19 cellular contexts compared by ENCODE assay signal in genomic region chr2:226376516-226377180, GRCh38.
DNase-seq lines count a peak whose midpoint lies in the region; ATAC-seq and TF ChIP-seq lines count a peak whose summit lies in the region.
"Had no signal": no experiment of that assay in that cellular context is flagged by ENCODE, and none has a peak within 500 bp of the region (broad histone marks: within the 10 kb centered on the region; RNA-seq: fewer than 3 reads in every experiment).

No MANE protein-coding gene starts in this region.

- H3K4me3 ChIP-seq in SK-N-SH (ENCODE audit: low read depth in 2 of 2, low read length in 1 of 2) (no peak overlapping the region), astrocyte of the spinal cord (ENCODE audit: low read depth, low read length) (no peak overlapping the region), fibroblast of pulmonary artery (replicated peaks; ENCODE audit: low read depth, low read length) (no peak overlapping the region), esophagus squamous epithelium (no peak overlapping the region)
- H3K4me3 ChIP-seq: BLaER1, GM12878, K562 had no signal

- intact Hi-C loops in esophagus squamous epithelium (cut with DNase I): no loop called here

- no peaks in the 10 kb centered on the region for H3K36me3 Mint-ChIP-seq in osteocyte (ENCODE audit: unreplicated experiment)
- H3K36me3 Mint-ChIP-seq: CD8-positive, alpha-beta memory T cell had no signal

- H3K27me3 ChIP-seq in SK-N-SH (ENCODE audit: insufficient read depth) (no peaks in the 10 kb centered on the region), esophagus squamous epithelium (no peaks in the 10 kb centered on the region)
- H3K27me3 ChIP-seq: BLaER1 had no signal

- H3F3A ChIP-seq in SK-N-SH (replicated peaks; ENCODE audit: insufficient read depth): no peaks in the 10 kb centered on the region

- no peak; the same call in 2 of the 3 replicates for ATAC-seq in SK-N-SH treated with all-trans-retinoic acid at 6 μM for 48 hours
- no peak for ATAC-seq in GM18505 (IDR thresholded peaks at IDR 0.05; ENCODE audit: unreplicated experiment)
- ATAC-seq: GM12878, K562 had no signal

- no peak for DNase-seq in SK-N-SH
- DNase-seq in astrocyte of the spinal cord (ENCODE audit: low read depth, low spot score): peak; percentile 34
- peak; percentile 57 for DNase-seq in fibroblast of pulmonary artery (ENCODE audit: low read depth)
- no peak for DNase-seq in osteocyte (ENCODE audit: extremely low spot score, unreplicated experiment)
- DNase-seq in esophagus squamous epithelium (lab: John Stamatoyannopoulos, UW): no peak
- DNase-seq in NOMO-1 treated with DMSO at 0.1 percent for 48 hours (lab: John Stamatoyannopoulos, UW; ENCODE audit: unreplicated experiment): no peak
- DNase-seq: CD8-positive, alpha-beta memory T cell; DMS79; MV-4-11; NCI-H1436 treated with DMSO at 0.1 percent for 48 hours; NCI-H2081; NCI-H510A treated with DMSO at 0.1 percent for 48 hours; NCI-H82 had no signal

- WGBS in SK-N-SH (ENCODE audit: low lambda C conversion rate): 41% methylated on average over 4 of the region's 4 CpGs
- WGBS in esophagus squamous epithelium, 2 donors: 61 to 71% methylated on average over 4 of the region's 4 CpGs

- TF ChIP-seq EP300 in SK-N-SH (IDR thresholded peaks at IDR 0.05; ENCODE audit: borderline replicate concordance in 1 of 2, low read depth in 1 of 2, low read length in 1 of 2): no peak

- in situ Hi-C loops in astrocyte of the spinal cord (cut with HindIII; ENCODE audit: low sequenced_read_pairs): no loop called here

- POLR2A ChIA-PET in SK-N-SH (lab: Yijun Ruan, JAX): no interaction called here

- H3K4me1 Mint-ChIP-seq in osteocyte (ENCODE audit: unreplicated experiment): peaks cover 41% of the 10 kb centered on the region
- H3K4me1 Mint-ChIP-seq: CD8-positive, alpha-beta memory T cell had no signal

- H3K9me3 Mint-ChIP-seq in osteocyte (ENCODE audit: unreplicated experiment): peaks cover 4% of the 10 kb centered on the region
- H3K9me3 Mint-ChIP-seq: CD8-positive, alpha-beta memory T cell had no signal

- H3K36me3 ChIP-seq in SK-N-SH (replicated peaks in 1 of 2; ENCODE audit: control insufficient read depth in 1 of 2, insufficient read depth in 2 of 2, low read length in 1 of 2) (no peaks in the 10 kb centered on the region), esophagus squamous epithelium (no peaks in the 10 kb centered on the region)
- H3K36me3 ChIP-seq: BLaER1 had no signal

- H3K4me2 ChIP-seq in SK-N-SH: no peak overlapping the region
- H3K4me2 ChIP-seq: BLaER1 had no signal

- TF ChIP-seq CTCF in SK-N-SH (IDR thresholded peaks at IDR 0.05): no peak
- no peak for TF ChIP-seq CTCF in astrocyte of the spinal cord (IDR thresholded peaks at IDR 0.05; ENCODE audit: low read depth, low read length)
- TF ChIP-seq CTCF in fibroblast of pulmonary artery (IDR thresholded peaks at IDR 0.05; ENCODE audit: low read length, missing control alignments): no peak
- no peak for TF ChIP-seq CTCF in osteocyte (IDR thresholded peaks at IDR 0.05)
- TF ChIP-seq CTCF in esophagus squamous epithelium (IDR thresholded peaks at IDR 0.05): no peak

- TF ChIP-seq POLR2A in esophagus squamous epithelium (IDR thresholded peaks at IDR 0.05) (no peak), GM18505 (IDR thresholded peaks at IDR 0.05; ENCODE audit: borderline replicate concordance, extremely low read depth, insufficient read depth, insufficient read length) (no peak)

- CTCF ChIA-PET in SK-N-SH (lab: Yijun Ruan, JAX): no interaction called here

- H3K9me3 ChIP-seq in SK-N-SH (no peaks in the 10 kb centered on the region), esophagus squamous epithelium (no peaks in the 10 kb centered on the region)
- H3K9me3 ChIP-seq: BLaER1 had no signal

- H3K9ac ChIP-seq in SK-N-SH: no peak overlapping the region
- H3K9ac ChIP-seq: BLaER1 had no signal

- no peaks in the 10 kb centered on the region for H3K9me2 ChIP-seq in SK-N-SH

- no peaks in the 10 kb centered on the region for H4K20me1 ChIP-seq in SK-N-SH (ENCODE audit: insufficient read depth)
- H4K20me1 ChIP-seq: BLaER1 had no signal

- H3K4me3 Mint-ChIP-seq in osteocyte (ENCODE audit: unreplicated experiment): no peak overlapping the region
- H3K4me3 Mint-ChIP-seq: CD8-positive, alpha-beta memory T cell had no signal

- H3K27ac ChIP-seq in SK-N-SH (ENCODE audit: low read depth in 2 of 2, low read length in 1 of 2): no peak overlapping the region; a peak in 1 of 4 replicates
- H3K27ac ChIP-seq in esophagus squamous epithelium: no peak overlapping the region
- H3K27ac ChIP-seq: 22Rv1, BLaER1 had no signal

- no peaks in the 10 kb centered on the region for H3K27me3 Mint-ChIP-seq in osteocyte (ENCODE audit: unreplicated experiment)

- H2AFZ ChIP-seq in SK-N-SH (ENCODE audit: low read depth): peak overlapping the region; percentile 35; the same call in 1 of the 2 replicates

- H3K79me2 ChIP-seq in SK-N-SH (ENCODE audit: insufficient read depth): no peaks in the 10 kb centered on the region

- no peak for TF ChIP-seq RAD21 in SK-N-SH (IDR thresholded peaks at IDR 0.05; ENCODE audit: low read length)

- H3K27ac Mint-ChIP-seq in osteocyte (ENCODE audit: unreplicated experiment): peak overlapping the region; percentile 72
- H3K27ac Mint-ChIP-seq: CD8-positive, alpha-beta memory T cell had no signal

- H3K4me1 ChIP-seq in SK-N-SH (ENCODE audit: control insufficient read depth in 1 of 2, insufficient read depth in 2 of 2, low read depth in 1 of 2, low read length in 1 of 2): no peaks in the 10 kb centered on the region
- H3K4me1 ChIP-seq in esophagus squamous epithelium: peaks cover 0 to 3% (median 0%) of the 10 kb centered on the region in 3 donors
- H3K4me1 ChIP-seq: BLaER1 had no signal

TF ChIP-seq in SK-N-SH, 30 proteins besides CTCF, POLR2A, EP300 and RAD21 (continues in another document):
- TF ChIP-seq USF2 (IDR thresholded peaks at IDR 0.05; ENCODE audit: borderline replicate concordance, low read depth, low read length) (no peak), RXRA (IDR thresholded peaks at IDR 0.05; ENCODE audit: borderline replicate concordance, low read depth) (no peak), SMC3 (IDR thresholded peaks at IDR 0.05; ENCODE audit: low read depth, low read length) (no peak), EZH2phosphoT487 (IDR thresholded peaks at IDR 0.05; ENCODE audit: borderline replicate concordance, low read depth) (no peak), IRF3 (IDR thresholded peaks at IDR 0.05; ENCODE audit: low read depth, low read length) (no peak)

TF ChIP-seq in SK-N-SH treated with all-trans-retinoic acid at 6 μM for 48 hours, 23 proteins besides CTCF, POLR2A, EP300 and RAD21 (continues in another document):
- TF ChIP-seq CSDC2 (CRISPR knock-in tag; IDR thresholded peaks at IDR 0.05) (no peak), TOX (CRISPR knock-in tag; IDR thresholded peaks at IDR 0.05; ENCODE audit: borderline replicate concordance) (no peak), ZNF70 (CRISPR knock-in tag; IDR thresholded peaks at IDR 0.05) (no peak), PATZ1 (CRISPR knock-in tag; IDR thresholded peaks at IDR 0.05; ENCODE audit: borderline replicate concordance) (no peak), GLIS3 (CRISPR knock-in tag; IDR thresholded peaks at IDR 0.05) (no peak), BACH2 (CRISPR knock-in tag; IDR thresholded peaks at IDR 0.05; ENCODE audit: borderline replicate concordance) (no peak), ZFP3 (CRISPR knock-in tag; IDR thresholded peaks at IDR 0.05) (no peak), ISL1 (CRISPR knock-in tag; IDR thresholded peaks at IDR 0.05) (no peak), PPARA (CRISPR knock-in tag; IDR thresholded peaks at IDR 0.05; ENCODE audit: borderline replicate concordance) (no peak), ARNTL (CRISPR knock-in tag; IDR thresholded peaks at IDR 0.05; ENCODE audit: borderline replicate concordance, low read depth) (no peak), RARB (CRISPR knock-in tag; IDR thresholded peaks at IDR 0.05) (no peak), ESRRG (CRISPR knock-in tag; IDR thresholded peaks at IDR 0.05) (no peak), ZC3H10 (CRISPR knock-in tag; IDR thresholded peaks at IDR 0.05) (no peak), ZNF565 (CRISPR knock-in tag; conservative IDR thresholded peaks at IDR 0.05; ENCODE audit: low read depth) (no peak)
- TF ChIP-seq, protein P1, sequence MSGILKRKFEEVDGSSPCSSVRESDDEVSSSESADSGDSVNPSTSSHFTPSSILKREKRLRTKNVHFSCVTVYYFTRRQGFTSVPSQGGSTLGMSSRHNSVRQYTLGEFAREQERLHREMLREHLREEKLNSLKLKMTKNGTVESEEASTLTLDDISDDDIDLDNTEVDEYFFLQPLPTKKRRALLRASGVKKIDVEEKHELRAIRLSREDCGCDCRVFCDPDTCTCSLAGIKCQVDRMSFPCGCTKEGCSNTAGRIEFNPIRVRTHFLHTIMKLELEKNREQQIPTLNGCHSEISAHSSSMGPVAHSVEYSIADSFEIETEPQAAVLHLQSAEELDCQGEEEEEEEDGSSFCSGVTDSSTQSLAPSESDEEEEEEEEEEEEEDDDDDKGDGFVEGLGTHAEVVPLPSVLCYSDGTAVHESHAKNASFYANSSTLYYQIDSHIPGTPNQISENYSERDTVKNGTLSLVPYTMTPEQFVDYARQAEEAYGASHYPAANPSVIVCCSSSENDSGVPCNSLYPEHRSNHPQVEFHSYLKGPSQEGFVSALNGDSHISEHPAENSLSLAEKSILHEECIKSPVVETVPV (CRISPR knock-in tag; IDR thresholded peaks at IDR 0.05): no peak

Comparison
In these comparisons a context has a peak if more than half of its experiments do, and no peak if none do; other contexts are left out.
1. DNase-seq: peak in astrocyte of the spinal cord (single experiment) and fibroblast of pulmonary artery (single experiment); none in SK-N-SH (single experiment), osteocyte (single experiment), esophagus squamous epithelium (single experiment) and NOMO-1 treated with DMSO at 0.1 percent for 48 hours (single experiment).